Comparison of ENCODE assay signal across 1 cellular context in the genomic region with DNA sequence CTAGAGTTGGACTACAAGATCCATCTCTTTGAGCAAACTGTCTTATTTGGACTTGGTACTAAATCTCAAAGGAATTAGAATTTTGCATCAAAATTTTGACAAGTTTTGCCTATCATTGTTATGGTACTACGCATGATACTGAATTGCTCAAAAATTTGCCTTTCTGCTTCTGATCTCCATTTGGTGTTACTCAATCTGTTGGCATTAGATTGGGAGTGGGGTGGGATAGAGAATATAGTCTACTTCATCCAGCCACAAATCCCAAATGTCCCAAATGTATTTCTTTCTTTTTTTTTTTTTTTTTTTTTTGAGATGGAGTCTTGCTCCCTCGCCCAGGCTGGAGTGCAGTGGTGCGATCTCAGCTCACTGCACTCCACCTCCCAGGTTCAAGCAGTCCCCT.
TF ChIP-seq lines count a peak whose summit lies in the region.

No MANE protein-coding gene starts in this region.

TF ChIP-seq in IMR-90, 13 proteins besides CTCF, POLR2A, EP300 and RAD21:
- TF ChIP-seq MXI1 (IDR thresholded peaks at IDR 0.05; ENCODE audit: borderline replicate concordance, low read depth, low read length) = no peak
- TF ChIP-seq MAFK (IDR thresholded peaks at IDR 0.05; ENCODE audit: low read depth, low read length) = no peak
- TF ChIP-seq, protein P1, sequence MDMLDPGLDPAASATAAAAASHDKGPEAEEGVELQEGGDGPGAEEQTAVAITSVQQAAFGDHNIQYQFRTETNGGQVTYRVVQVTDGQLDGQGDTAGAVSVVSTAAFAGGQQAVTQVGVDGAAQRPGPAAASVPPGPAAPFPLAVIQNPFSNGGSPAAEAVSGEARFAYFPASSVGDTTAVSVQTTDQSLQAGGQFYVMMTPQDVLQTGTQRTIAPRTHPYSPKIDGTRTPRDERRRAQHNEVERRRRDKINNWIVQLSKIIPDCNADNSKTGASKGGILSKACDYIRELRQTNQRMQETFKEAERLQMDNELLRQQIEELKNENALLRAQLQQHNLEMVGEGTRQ (IDR thresholded peaks at IDR 0.05; ENCODE audit: low read depth, low read length) = no peak
TF ChIP-seq in IMR-90: peak in this region for 0.
